19 cellular contexts compared by ENCODE assay signal in genomic region chr20:16952965-16953364, GRCh38.
DNase-seq lines count a peak whose midpoint lies in the region; TF ChIP-seq lines count a peak whose summit lies in the region.
"Had no signal": no experiment of that assay in that cellular context is flagged by ENCODE, and none has a peak within 500 bp of the region (broad histone marks: within the 10 kb centered on the region; RNA-seq: fewer than 3 reads in every experiment).

No MANE protein-coding gene starts in this region.

- H3K27ac Mint-ChIP-seq in neural progenitor cell, result peak overlapping the region; percentile 1
- H3K27ac Mint-ChIP-seq: CD4-positive, alpha-beta memory T cell; GM23338 had no signal

- H3K9ac ChIP-seq in mesendoderm (ENCODE audit: low read length) (no peak overlapping the region), neural progenitor cell (no peak overlapping the region)

- no peak overlapping the region for H3K56ac ChIP-seq in mesendoderm (ENCODE audit: low read length)

- H3K27me3 ChIP-seq in mesendoderm (ENCODE audit: insufficient read depth, low read length, poor library complexity), result no peaks in the 10 kb centered on the region
- H3K27me3 ChIP-seq in neural progenitor cell, result peaks cover 92% of the 10 kb centered on the region
- no peaks in the 10 kb centered on the region for H3K27me3 ChIP-seq in MG63

- no peaks in the 10 kb centered on the region for H4K20me1 ChIP-seq in neural progenitor cell (ENCODE audit: low read depth)

- H3K4me1 ChIP-seq in mesendoderm (ENCODE audit: control insufficient read depth, low read depth, low read length) (peaks cover 1% of the 10 kb centered on the region), neural progenitor cell (peaks cover 6% of the 10 kb centered on the region)
- H3K4me1 ChIP-seq: A549 had no signal

- H3K4me1 Mint-ChIP-seq in neural progenitor cell, result peaks cover 18% of the 10 kb centered on the region
- H3K4me1 Mint-ChIP-seq: CD4-positive, alpha-beta memory T cell had no signal

- H3K9me3 Mint-ChIP-seq in neural progenitor cell, result peaks cover 12% of the 10 kb centered on the region

- no peak overlapping the region for H2AK5ac ChIP-seq in mesendoderm (ENCODE audit: low read length)

- H3K36me3 Mint-ChIP-seq in neural progenitor cell, result peaks cover 3% of the 10 kb centered on the region
- H3K36me3 Mint-ChIP-seq: CD4-positive, alpha-beta memory T cell had no signal

- WGBS in mesendoderm (ENCODE audit: extremely low coverage, insufficient coverage, low lambda C conversion rate), result no CpG with 5 or more reads among the region's 1 CpG

- peak; percentile 12 for DNase-seq in NCI-H82 (lab: John Stamatoyannopoulos, UW)
- no peak for DNase-seq in NCI-H82 treated with DMSO at 0.1 percent for 48 hours (lab: John Stamatoyannopoulos, UW; ENCODE audit: unreplicated experiment)
- DNase-seq in mesendoderm, result peak; percentile 42
- DNase-seq in neural progenitor cell (ENCODE audit: low spot score), result peak; percentile 69
- peak; percentile 30 for DNase-seq in retina
- DNase-seq in stimulated activated CD4-positive, alpha-beta T cell treated with anti-CD3 and anti-CD28 coated beads, Interleukin-4, amount 100 ng/mL, for 4 hours, result no peak
- no peak for DNase-seq in MG63
- no peak for DNase-seq in amygdala (lab: John Stamatoyannopoulos, UW)
- DNase-seq: 8988T; C1 segment of cervical spinal cord; Calu3; CD4-positive, alpha-beta memory T cell; COR-L47; DMS53; DMS79 treated with DMSO at 0.1 percent for 48 hours; GF-D8; H9 had no signal

- H3K79me2 ChIP-seq in mesendoderm (ENCODE audit: control insufficient read depth, insufficient read depth, low read length) (no peaks in the 10 kb centered on the region), neural progenitor cell (ENCODE audit: low read depth) (no peaks in the 10 kb centered on the region)

- H2BK15ac ChIP-seq in mesendoderm (replicated peaks; ENCODE audit: low read depth), result no peak overlapping the region

- H3K4me3 Mint-ChIP-seq in neural progenitor cell, result no peak overlapping the region
- H3K4me3 Mint-ChIP-seq: CD4-positive, alpha-beta memory T cell; GM23338; H9 had no signal

- peaks cover 3% of the 10 kb centered on the region for H3K27me3 Mint-ChIP-seq in neural progenitor cell (ENCODE audit: insufficient read depth, low read depth)
- H3K27me3 Mint-ChIP-seq: CD4-positive, alpha-beta memory T cell had no signal

- H3K27ac ChIP-seq in mesendoderm (ENCODE audit: low read depth, low read length), result no peak overlapping the region
- no peak overlapping the region for H3K27ac ChIP-seq in neural progenitor cell
- H3K27ac ChIP-seq: A549 had no signal

- H2BK5ac ChIP-seq in mesendoderm (ENCODE audit: low read length), result no peak overlapping the region

- no peak overlapping the region for H2BK120ac ChIP-seq in mesendoderm (ENCODE audit: low read depth, low read length)

- no peaks in the 10 kb centered on the region for H3K36me3 ChIP-seq in mesendoderm (ENCODE audit: control insufficient read depth, insufficient read depth, low read length)
- no peaks in the 10 kb centered on the region for H3K36me3 ChIP-seq in neural progenitor cell
- no peaks in the 10 kb centered on the region for H3K36me3 ChIP-seq in MG63

- H3K4ac ChIP-seq in mesendoderm (ENCODE audit: low read depth, low read length), result no peak overlapping the region

- no peak overlapping the region for H3K4me3 ChIP-seq in mesendoderm (ENCODE audit: low read length)
- H3K4me3 ChIP-seq in neural progenitor cell, result no peak overlapping the region
- H3K4me3 ChIP-seq in MG63, result no peak overlapping the region
- H3K4me3 ChIP-seq: A549, GM23338 had no signal

- no peak for TF ChIP-seq CTCF in neural progenitor cell (IDR thresholded peaks at IDR 0.05)

- no peak overlapping the region for H4K8ac ChIP-seq in mesendoderm (ENCODE audit: low read depth, low read length)

- H3K9me3 ChIP-seq in neural progenitor cell (ENCODE audit: low read depth), result no peaks in the 10 kb centered on the region
- no peaks in the 10 kb centered on the region for H3K9me3 ChIP-seq in MG63

- no peak overlapping the region for H3K4me2 ChIP-seq in mesendoderm (ENCODE audit: low read length)
- no peak overlapping the region for H3K4me2 ChIP-seq in neural progenitor cell
- H3K4me2 ChIP-seq: A549, GM23338 had no signal

- no peaks in the 10 kb centered on the region for H3F3A ChIP-seq in neural progenitor cell (ENCODE audit: low read depth)

- H3K23ac ChIP-seq in mesendoderm (ENCODE audit: low read length), result no peak overlapping the region

- H3K18ac ChIP-seq in mesendoderm (ENCODE audit: low read length), result no peak overlapping the region

- H4K5ac ChIP-seq in mesendoderm (ENCODE audit: low read length), result no peak overlapping the region

- no peaks in the 10 kb centered on the region for H3K79me1 ChIP-seq in mesendoderm (ENCODE audit: low read length)

- H2AFZ ChIP-seq in neural progenitor cell (replicated peaks), result no peak overlapping the region

Comparison
In these comparisons a context has a peak if more than half of its experiments do, and no peak if none do; other contexts are left out.
1. DNase-seq: peak in NCI-H82 (single experiment), mesendoderm (single experiment), neural progenitor cell (single experiment) and retina (single experiment); none in NCI-H82 treated with DMSO at 0.1 percent for 48 hours (single experiment), stimulated activated CD4-positive, alpha-beta T cell treated with anti-CD3 and anti-CD28 coated beads, Interleukin-4, amount 100 ng/mL, for 4 hours (0 of 2), MG63 (single experiment) and amygdala (0 of 56).